1 cellular context compared by ENCODE assay signal in genomic region chr1:181806791-181807190, GRCh38.
TF ChIP-seq lines count a peak whose summit lies in the region.

No MANE protein-coding gene starts in this region.

TF ChIP-seq in WTC11, 78 proteins besides CTCF, POLR2A, EP300 and RAD21 (continued from another document):
- no peak for TF ChIP-seq ARID4B (CRISPR knock-in tag; IDR thresholded peaks at IDR 0.05; ENCODE audit: borderline replicate concordance)
